ENCODE assay signal across 18 cellular contexts in the genomic region with DNA sequence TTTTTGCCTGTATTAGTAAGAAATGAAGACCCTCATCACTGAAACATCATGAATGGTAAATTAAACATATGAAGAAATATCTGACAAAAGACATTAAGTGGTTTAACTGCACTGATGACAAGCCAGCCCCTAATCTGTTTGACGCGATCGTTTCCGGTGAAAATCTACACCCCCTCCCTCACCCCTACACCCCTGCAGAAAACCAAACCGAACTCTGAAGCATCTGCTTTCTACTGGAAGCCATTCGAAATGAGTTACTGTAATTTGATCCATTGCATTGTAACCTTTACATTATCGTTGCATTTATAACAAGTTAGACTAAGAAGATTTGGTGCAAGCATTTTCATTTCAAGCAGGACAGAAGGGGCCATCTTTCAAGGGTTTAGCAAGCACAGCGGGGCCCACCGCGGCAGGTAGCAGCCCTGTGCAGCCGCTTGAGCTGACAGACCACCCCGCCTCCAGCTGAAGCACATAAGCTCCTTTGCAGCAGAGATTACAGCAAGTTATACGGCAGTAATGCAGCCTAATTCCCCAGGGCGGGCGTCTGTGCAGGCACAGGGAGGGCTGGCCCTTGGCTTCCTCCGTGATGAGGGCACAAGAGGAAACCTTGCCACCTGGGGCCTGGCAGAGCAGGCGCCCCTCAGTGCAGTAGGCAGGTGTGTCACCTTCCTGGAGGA.
DNase-seq lines count a peak whose midpoint lies in the region; ATAC-seq, FAIRE-seq and TF ChIP-seq lines count a peak whose summit lies in the region.
"Had no signal": no experiment of that assay in that cellular context is flagged by ENCODE, and none has a peak within 500 bp of the region (broad histone marks: within the 10 kb centered on the region; RNA-seq: fewer than 3 reads in every experiment).

No MANE protein-coding gene starts in this region.

- peaks cover 26 to 70% of the 10 kb centered on the region in 2 experiments; a peak in 3 of 4 replicates for H3K79me1 ChIP-seq in IMR-90 (ENCODE audit: low read depth in 1 of 2, low read length in 2 of 2)

- peak overlapping the region; percentile 84 for H2AK5ac ChIP-seq in IMR-90 (ENCODE audit: low read depth, low read length)

- 53% methylated on average over 4 of the region's 17 CpGs; no CpG with 5 or more reads in 1 of the 2 experiments for WGBS in IMR-90 (ENCODE audit: extremely low coverage in 2 of 2, insufficient read length in 1 of 2), 2 experiments

- H3K9me1 ChIP-seq in IMR-90 (ENCODE audit: insufficient read depth, low read length), result peaks cover 41% of the 10 kb centered on the region
- H3K9me1 ChIP-seq in keratinocyte (ENCODE audit: control insufficient read depth, extremely low read depth, insufficient read depth, low read length), result peaks cover 2% of the 10 kb centered on the region

- in situ Hi-C loops in IMR-90 (cut with MboI; ENCODE audit: low sequenced_read_pairs), result no loop called here

- H3K4me1 ChIP-seq in BLaER1 treated with 17β-estradiol and CSF1 and Interleukin-3, amounts not matched to agents 10 nM and 100 nM, result peaks cover 95 to 100% (median 99%) of the 10 kb centered on the region in 10 experiments
- H3K4me1 ChIP-seq in IMR-90 (ENCODE audit: control insufficient read depth, insufficient read depth, low read length) (peaks cover 46% of the 10 kb centered on the region), keratinocyte (ENCODE audit: control insufficient read depth, extremely low read depth, insufficient read depth, low read length) (peaks cover 87% of the 10 kb centered on the region)
- peaks cover 15% of the 10 kb centered on the region for H3K4me1 ChIP-seq in CD8-positive, alpha-beta memory T cell (ENCODE audit: insufficient read depth, low read length)

- DNase-seq in IMR-90, result peak; percentile 70
- no peak for DNase-seq in SK-N-MC (ENCODE audit: low read depth, low spot score)
- DNase-seq in keratinocyte (ENCODE audit: low read depth, low spot score), result no peak
- DNase-seq in hepatic stellate cell (ENCODE audit: low spot score), result no peak
- DNase-seq in COLO668 (lab: John Stamatoyannopoulos, UW; ENCODE audit: unreplicated experiment), result no peak
- DNase-seq in sciatic nerve (ENCODE audit: low spot score), result no peak
- DNase-seq in CD8-positive, alpha-beta memory T cell, result no peak
- DNase-seq: activated B cell treated with CpG ODN at 0.5 μM for 24 hours; amniotic stem cell; CD8-positive, alpha-beta T cell; H7; lower lobe of right lung; NCI-H2081; stimulated activated naive CD4-positive, alpha-beta T cell had no signal

- no peak overlapping the region for H3K56ac ChIP-seq in IMR-90 (ENCODE audit: extremely low read depth, insufficient read depth, low read length)

- peak overlapping the region; percentile 26 for H4K91ac ChIP-seq in IMR-90 (ENCODE audit: insufficient read depth, low read depth, low read length)

- FAIRE-seq in keratinocyte (lab: Jason Lieb, UNC), result no peak
- FAIRE-seq: colon, GM18507 had no signal

- H3K4me2 ChIP-seq in BLaER1 treated with 17β-estradiol and CSF1 and Interleukin-3, amounts not matched to agents 10 nM and 100 nM, result peak overlapping the region; percentile 75 to 94 (median 90)
- peak overlapping the region; percentile 53 for H3K4me2 ChIP-seq in IMR-90 (ENCODE audit: low read depth, low read length)
- H3K4me2 ChIP-seq in keratinocyte (ENCODE audit: control insufficient read depth, extremely low read depth, insufficient read depth, low read depth, low read length), result peak overlapping the region; percentile 36

- peak overlapping the region; percentile 52 for H2BK5ac ChIP-seq in IMR-90 (ENCODE audit: low read depth, low read length, poor library complexity, severe bottlenecking)

- H3K18ac ChIP-seq in IMR-90 (ENCODE audit: low read depth, low read length), result peak overlapping the region; percentile 44

- dilution Hi-C loops in IMR-90 (cut with HindIII; ENCODE audit: low sequenced_read_pairs, unreplicated experiment), result no loop called here
- dilution Hi-C loops in keratinocyte (cut with MboI; ENCODE audit: extremely low pct_ligation_motif_present, low sequenced_read_pairs), result no loop called here

- H3K79me2 ChIP-seq in keratinocyte (ENCODE audit: control insufficient read depth, insufficient read depth, low read length), result no peaks in the 10 kb centered on the region

- H4K8ac ChIP-seq in IMR-90 (ENCODE audit: low read depth in 2 of 2, low read length in 2 of 2), result peak overlapping the region in 1 of 2 experiments; percentile 61; a peak in 2 of 4 replicates

- no peaks in the 10 kb centered on the region for H3K27me3 Mint-ChIP-seq in CD8-positive, alpha-beta memory T cell
- H3K27me3 Mint-ChIP-seq: activated B cell treated with CpG ODN at 0.5 μM for 24 hours; natural killer cell treated with Interleukin-12 subunit alpha and Interleukin-12 subunit beta and Interleukin-15 and Interleukin-18, amount 100 ng/mL, for 72 hours had no signal

- peak overlapping the region; percentile 61; the same call in 1 of the 2 replicates for H3K23ac ChIP-seq in IMR-90 (ENCODE audit: low read depth, low read length)

- peak overlapping the region in 1 of 10 experiments; percentile 13; a peak in 2 of 20 replicates for H3K4me3 ChIP-seq in BLaER1 treated with 17β-estradiol and CSF1 and Interleukin-3, amounts not matched to agents 10 nM and 100 nM
- H3K4me3 ChIP-seq in IMR-90 (ENCODE audit: insufficient read depth, low read depth, low read length), result no peak overlapping the region
- peak overlapping the region; percentile 60 for H3K4me3 ChIP-seq in SK-N-MC
- H3K4me3 ChIP-seq in keratinocyte (ENCODE audit: control insufficient read depth in 2 of 3, extremely low read depth in 1 of 3, insufficient read depth in 2 of 3, low read depth in 1 of 3, low read length in 3 of 3), result no peak overlapping the region
- H3K4me3 ChIP-seq in CD8-positive, alpha-beta memory T cell (ENCODE audit: low read length), result no peak overlapping the region
- H3K4me3 ChIP-seq: lower lobe of right lung had no signal

- H3K4me1 Mint-ChIP-seq in CD8-positive, alpha-beta memory T cell, result peaks cover 14 to 20% (median 16%) of the 10 kb centered on the region in 3 donors

- POLR2A ChIA-PET in IMR-90 (lab: Charles Lee; ENCODE audit: unreplicated experiment), result no interaction called here
- POLR2A ChIA-PET in CD8-positive, alpha-beta memory T cell (lab: Charles Lee), result no interaction called here

- peak overlapping the region in 9 of 11 experiments; percentile 65 to 92 (median 83); a peak in 17 of 22 replicates for H3K27ac ChIP-seq in BLaER1 treated with 17β-estradiol and CSF1 and Interleukin-3, amounts not matched to agents 10 nM and 100 nM
- peak overlapping the region; percentile 50 for H3K27ac ChIP-seq in IMR-90 (ENCODE audit: insufficient read depth, low read length)
- H3K27ac ChIP-seq in SK-N-MC, result peak overlapping the region; percentile 76
- no peak overlapping the region for H3K27ac ChIP-seq in keratinocyte (ENCODE audit: control insufficient read depth, insufficient read depth, low read length)
- H3K27ac ChIP-seq in CD8-positive, alpha-beta memory T cell (ENCODE audit: low read depth, low read length), result no peak overlapping the region
- H3K27ac ChIP-seq: lower lobe of right lung had no signal

- no peak for TF ChIP-seq RAD21 in IMR-90 (IDR thresholded peaks at IDR 0.05; ENCODE audit: low read length)

- no peak overlapping the region for H3K4me3 Mint-ChIP-seq in CD8-positive, alpha-beta memory T cell
- H3K4me3 Mint-ChIP-seq: activated B cell treated with CpG ODN at 0.5 μM for 24 hours; CD8-positive, alpha-beta T cell; natural killer cell treated with Interleukin-12 subunit alpha and Interleukin-12 subunit beta and Interleukin-15 and Interleukin-18, amount 100 ng/mL, for 72 hours had no signal

- H3K36me3 ChIP-seq in BLaER1 treated with 17β-estradiol and CSF1 and Interleukin-3, amounts not matched to agents 10 nM and 100 nM, result peaks cover 0 to 24% (median 16%) of the 10 kb centered on the region in 11 experiments; a peak in 20 of 22 replicates
- H3K36me3 ChIP-seq in IMR-90 (ENCODE audit: control insufficient read depth, insufficient read depth, low read length) (peaks cover 29% of the 10 kb centered on the region), SK-N-MC (ENCODE audit: insufficient read depth, low read length) (peaks cover 3% of the 10 kb centered on the region), keratinocyte (ENCODE audit: control insufficient read depth in 2 of 2, extremely low read depth in 1 of 2, insufficient read depth in 2 of 2, low read length in 2 of 2) (peaks cover 0 to 3% of the 10 kb centered on the region in 2 experiments)
- H3K36me3 ChIP-seq in CD8-positive, alpha-beta memory T cell (ENCODE audit: insufficient read depth, low read length), result peaks cover 2% of the 10 kb centered on the region

- CTCF ChIA-PET in IMR-90 (lab: Yijun Ruan, JAX), result no interaction called here
- CTCF ChIA-PET in CD8-positive, alpha-beta memory T cell (lab: Charles Lee), result no interaction called here

- H2AFZ ChIP-seq in IMR-90 (replicated peaks; ENCODE audit: low read length, poor library complexity) (no peak overlapping the region), keratinocyte (ENCODE audit: control insufficient read depth, low read length) (no peak overlapping the region)

- TF ChIP-seq CTCF in IMR-90 (conservative IDR thresholded peaks at IDR 0.05; ENCODE audit: low read depth, low read length), result no peak
- TF ChIP-seq CTCF in keratinocyte (optimal IDR thresholded peaks at IDR 0.05 in 1 of 3, IDR thresholded peaks at IDR 0.05 in 1 of 3, conservative IDR thresholded peaks at IDR 0.05 in 1 of 3; ENCODE audit: extremely low read depth in 1 of 3, insufficient read depth in 2 of 3, low read length in 3 of 3), result no peak

- H3K4ac ChIP-seq in IMR-90 (ENCODE audit: low read depth, low read length), result peak overlapping the region; percentile 61

- peak overlapping the region in 2 of 8 donors; percentile 22 to 94 for H3K27ac Mint-ChIP-seq in CD8-positive, alpha-beta memory T cell
- H3K27ac Mint-ChIP-seq: activated B cell treated with CpG ODN at 0.5 μM for 24 hours; CD8-positive, alpha-beta T cell had no signal

- no TSS peak for BruUV-seq in IMR-90 (replicated peaks; lab: Mats Ljungman, UMichigan)

- peaks cover 0 to 7% (median 4%) of the 10 kb centered on the region in 11 experiments; a peak in 18 of 22 replicates for H3K9me3 ChIP-seq in BLaER1 treated with 17β-estradiol and CSF1 and Interleukin-3, amounts not matched to agents 10 nM and 100 nM (replicated peaks in 1 of 11)
- H3K9me3 ChIP-seq in IMR-90 (ENCODE audit: control insufficient read depth, insufficient read depth, low read length) (peaks cover 3% of the 10 kb centered on the region), SK-N-MC (ENCODE audit: low read depth, low read length) (no peaks in the 10 kb centered on the region), keratinocyte (ENCODE audit: control insufficient read depth, low read depth, low read length) (no peaks in the 10 kb centered on the region)
- H3K9me3 ChIP-seq in CD8-positive, alpha-beta memory T cell (ENCODE audit: low read length), result no peaks in the 10 kb centered on the region
- H3K9me3 ChIP-seq: lower lobe of right lung had no signal

- H3K9me3 Mint-ChIP-seq in CD8-positive, alpha-beta memory T cell, result no peaks in the 10 kb centered on the region
- H3K9me3 Mint-ChIP-seq: activated B cell treated with CpG ODN at 0.5 μM for 24 hours; CD8-positive, alpha-beta T cell; natural killer cell treated with Interleukin-12 subunit alpha and Interleukin-12 subunit beta and Interleukin-15 and Interleukin-18, amount 100 ng/mL, for 72 hours had no signal

- H2BK120ac ChIP-seq in IMR-90 (ENCODE audit: low read depth, low read length), result peak overlapping the region; percentile 27; the same call in 1 of the 2 replicates

- H4K5ac ChIP-seq in IMR-90 (ENCODE audit: low read depth, low read length), result peak overlapping the region; percentile 76

- peak overlapping the region; percentile 8 to 73 (median 40); a peak in 12 of 22 replicates for H3K9ac ChIP-seq in BLaER1 treated with 17β-estradiol and CSF1 and Interleukin-3, amounts not matched to agents 10 nM and 100 nM
- H3K9ac ChIP-seq in IMR-90 (ENCODE audit: low read depth, low read length) (no peak overlapping the region), SK-N-MC (ENCODE audit: insufficient read length) (no peak overlapping the region), keratinocyte (ENCODE audit: control insufficient read depth, extremely low read depth, insufficient read depth, low read length) (no peak overlapping the region)

- intact Hi-C loops in IMR-90 (cut with micrococcal nuclease), result no loop called here
- intact Hi-C loops in sciatic nerve (cut with DNase I), result no loop called here

- H2AK9ac ChIP-seq in IMR-90 (replicated peaks; ENCODE audit: low read depth, low read length, poor library complexity), result peak overlapping the region; percentile 33

- no peak overlapping the region for H2BK15ac ChIP-seq in IMR-90 (ENCODE audit: low read depth, low read length)

- H2BK20ac ChIP-seq in IMR-90 (ENCODE audit: low read depth, low read length), result peak overlapping the region; percentile 70; the same call in 1 of the 2 replicates

- peak overlapping the region; percentile 66 for H3K14ac ChIP-seq in IMR-90 (replicated peaks; ENCODE audit: low read depth, low read length)

- H4K20me1 ChIP-seq in BLaER1 treated with 17β-estradiol and CSF1 and Interleukin-3, amounts not matched to agents 10 nM and 100 nM, result peaks cover 0 to 19% (median 0%) of the 10 kb centered on the region in 11 experiments; a peak in 2 of 22 replicates
- peaks cover 6% of the 10 kb centered on the region; the same call in 1 of the 2 replicates for H4K20me1 ChIP-seq in IMR-90 (ENCODE audit: insufficient read depth, low read length)
- no peaks in the 10 kb centered on the region for H4K20me1 ChIP-seq in keratinocyte (ENCODE audit: control insufficient read depth, extremely low read depth, insufficient read depth, low read length)

- ATAC-seq in IMR-90 (ENCODE audit: low read depth) (no peak), sciatic nerve (no peak)
- ATAC-seq: CD8-positive, alpha-beta T cell; lower lobe of right lung; natural killer cell treated with Interleukin-12 subunit alpha and Interleukin-12 subunit beta and Interleukin-15 and Interleukin-18, amount 100 ng/mL, for 72 hours had no signal

- H3K36me3 Mint-ChIP-seq in CD8-positive, alpha-beta memory T cell, result peaks cover 0 to 37% (median 10%) of the 10 kb centered on the region in 3 donors

- no peak for TF ChIP-seq POLR2A in IMR-90 (IDR thresholded peaks at IDR 0.05; ENCODE audit: low read depth, low read length)

- no peaks in the 10 kb centered on the region for H3K27me3 ChIP-seq in BLaER1 treated with 17β-estradiol and CSF1 and Interleukin-3, amounts not matched to agents 10 nM and 100 nM
- no peaks in the 10 kb centered on the region for H3K27me3 ChIP-seq in IMR-90 (ENCODE audit: control insufficient read depth, insufficient read depth, low read length)
- H3K27me3 ChIP-seq in keratinocyte (ENCODE audit: control insufficient read depth, extremely low read depth, insufficient read depth, low read length), result no peaks in the 10 kb centered on the region
- no peaks in the 10 kb centered on the region for H3K27me3 ChIP-seq in CD8-positive, alpha-beta memory T cell (ENCODE audit: insufficient read depth, low read length, poor library complexity, severe bottlenecking)

Comparison
In these comparisons a context has a peak if more than half of its experiments do, and no peak if none do; other contexts are left out.
1. H3K27ac ChIP-seq: peak in BLaER1 treated with 17β-estradiol and CSF1 and Interleukin-3, amounts not matched to agents 10 nM and 100 nM (9 of 11), IMR-90 (single experiment) and SK-N-MC (single experiment); none in keratinocyte (single experiment) and CD8-positive, alpha-beta memory T cell (single experiment).
2. H3K4me2 ChIP-seq: peak in every context shown above with its lines; median percentile 90 in BLaER1 treated with 17β-estradiol and CSF1 and Interleukin-3, amounts not matched to agents 10 nM and 100 nM; 53 in IMR-90; 36 in keratinocyte.
3. H3K9ac ChIP-seq: peak in BLaER1 treated with 17β-estradiol and CSF1 and Interleukin-3, amounts not matched to agents 10 nM and 100 nM (11 of 11); none in IMR-90 (single experiment), SK-N-MC (single experiment) and keratinocyte (single experiment).